Comparison of ENCODE assay signal across 11 cellular contexts in the genomic region with DNA sequence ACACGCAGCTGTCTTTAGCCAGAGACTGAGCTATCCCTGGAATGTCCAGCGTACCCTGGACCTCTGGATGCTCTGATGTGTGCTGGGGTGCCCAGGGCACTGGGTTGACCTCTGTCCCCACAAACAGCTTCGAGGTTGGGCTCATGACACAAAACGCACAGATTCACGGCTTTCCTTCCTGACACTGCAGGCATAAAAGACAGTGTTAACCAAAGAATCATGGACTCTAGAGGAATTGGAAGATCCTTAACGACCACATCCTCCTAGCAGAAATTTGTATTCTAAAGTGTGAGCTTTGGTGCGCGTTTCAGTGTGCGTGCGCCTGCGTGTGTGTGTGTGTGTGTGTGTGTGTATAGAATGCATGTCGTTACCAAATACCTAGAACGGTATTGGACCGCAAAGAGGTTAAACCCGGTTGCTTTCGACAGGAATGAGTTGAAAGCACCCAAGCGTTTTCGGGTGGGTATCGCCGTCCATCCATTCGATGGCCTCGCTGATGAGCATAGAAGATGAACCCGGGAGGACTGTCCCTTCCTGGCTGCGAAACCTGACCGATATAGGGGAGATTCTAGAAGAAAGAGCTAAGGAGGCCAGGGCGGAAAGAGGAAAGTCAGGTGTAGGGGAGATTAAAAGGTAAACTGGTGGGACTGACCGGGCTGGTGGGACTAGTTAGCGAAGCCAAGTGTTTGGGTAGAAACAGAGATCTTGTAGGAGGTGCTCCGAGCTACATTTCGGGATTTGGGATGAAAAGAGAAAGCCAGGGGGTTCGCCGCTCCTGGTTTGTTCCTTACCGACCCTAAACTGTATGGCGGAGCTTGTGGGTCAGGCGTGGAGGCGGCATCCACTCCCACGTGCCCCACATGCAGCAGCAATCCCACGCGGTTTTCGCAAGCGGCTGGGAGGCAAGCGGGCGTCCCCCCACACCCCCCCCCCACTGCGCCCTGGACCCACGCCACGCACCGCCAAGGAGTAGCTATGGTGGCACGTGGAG. TPM values are rescaled to one million over a fixed set of nuclear protein-coding genes. Genes with fewer than 3 reads are reported as not detected.
DNase-seq lines count a peak whose midpoint lies in the region; ATAC-seq and TF ChIP-seq lines count a peak whose summit lies in the region.
"Had no signal": no experiment of that assay in that cellular context is flagged by ENCODE, and none has a peak within 500 bp of the region (broad histone marks: within the 10 kb centered on the region; RNA-seq: fewer than 3 reads in every experiment).

No MANE protein-coding gene starts in this region.

- H3K27me3 Mint-ChIP-seq in T-cell (peaks cover 86 to 95% of the 10 kb centered on the region in 2 donors), endothelial cell (ENCODE audit: unreplicated experiment) (peaks cover 48% of the 10 kb centered on the region)

- H3K4me3 ChIP-seq in SK-N-SH (ENCODE audit: low read depth in 2 of 2, low read length in 1 of 2) = no peak overlapping the region; a peak in 2 of 4 replicates

- no peaks in the 10 kb centered on the region for H3K9me2 ChIP-seq in SK-N-SH

- no peaks in the 10 kb centered on the region for H3K79me2 ChIP-seq in SK-N-SH (ENCODE audit: insufficient read depth)

- H3K36me3 Mint-ChIP-seq in T-cell = no peaks in the 10 kb centered on the region
- H3K36me3 Mint-ChIP-seq in endothelial cell (ENCODE audit: low read depth, unreplicated experiment) = peaks cover 5% of the 10 kb centered on the region

- peaks cover 0 to 14% of the 10 kb centered on the region in 2 experiments; a peak in 2 of 4 replicates for H3K4me1 ChIP-seq in SK-N-SH (ENCODE audit: control insufficient read depth in 1 of 2, insufficient read depth in 2 of 2, low read depth in 1 of 2, low read length in 1 of 2)

- peaks cover 9% of the 10 kb centered on the region for H3F3A ChIP-seq in SK-N-SH (replicated peaks; ENCODE audit: insufficient read depth)

- H3K27me3 ChIP-seq in SK-N-SH (ENCODE audit: insufficient read depth) = no peaks in the 10 kb centered on the region

- H3K27ac Mint-ChIP-seq in T-cell (peak overlapping the region in 1 of 2 donors; percentile 1), endothelial cell (ENCODE audit: unreplicated experiment) (no peak overlapping the region)

- TF ChIP-seq RAD21 in SK-N-SH (IDR thresholded peaks at IDR 0.05; ENCODE audit: low read length) = no peak

- no peak overlapping the region for H3K4me2 ChIP-seq in SK-N-SH

- H2AFZ ChIP-seq in SK-N-SH (ENCODE audit: low read depth) = no peak overlapping the region

- CTCF ChIA-PET in SK-N-SH (lab: Yijun Ruan, JAX) (interaction anchor here (0.5 to 1.4 kb wide), 5 partner anchors 8 to 305 kb away, joined by 3 to 8 read pairs (median 3); partner anchors contain the start of gene C1orf53), T-cell (lab: Charles Lee) (interaction anchor here (0.6 to 0.7 kb wide), 5 partner anchors 13 to 734 kb away, joined by 3 read pairs; no protein-coding TSS in a partner anchor)

- H3K27ac ChIP-seq in SK-N-SH (ENCODE audit: low read depth in 2 of 2, low read length in 1 of 2) = no peak overlapping the region
- H3K27ac ChIP-seq: 22Rv1, epithelial cell of prostate had no signal

- no peaks in the 10 kb centered on the region for H3K9me3 ChIP-seq in SK-N-SH

- no peaks in the 10 kb centered on the region for H3K36me3 ChIP-seq in SK-N-SH (replicated peaks in 1 of 2; ENCODE audit: control insufficient read depth in 1 of 2, insufficient read depth in 2 of 2, low read length in 1 of 2)

- ATAC-seq in SK-N-SH treated with all-trans-retinoic acid at 6 μM for 48 hours (no peak), T-cell (replicated peaks in 1 of 4) (peak in 1 of 4 experiments; percentile 35), HG03378 (IDR thresholded peaks at IDR 0.05; ENCODE audit: unreplicated experiment) (no peak)

- H3K4me3 Mint-ChIP-seq in T-cell = peak overlapping the region; percentile 50 to 78 (median 61)
- peak overlapping the region; percentile 40 for H3K4me3 Mint-ChIP-seq in endothelial cell (ENCODE audit: unreplicated experiment)

- DNase-seq in SK-N-SH (peak; percentile 27), T-cell (no peak), endothelial cell (ENCODE audit: low spot score) (no peak), retina (peak; percentile 72), NK-92 (lab: John Stamatoyannopoulos, UW; ENCODE audit: unreplicated experiment) (no peak), NCI-H128 (lab: John Stamatoyannopoulos, UW; ENCODE audit: unreplicated experiment) (no peak)
- DNase-seq: kidney glomerular epithelial cell had no signal

- no peaks in the 10 kb centered on the region for H4K20me1 ChIP-seq in SK-N-SH (ENCODE audit: insufficient read depth)

- H3K4me1 Mint-ChIP-seq in T-cell (peaks cover 57 to 66% (median 60%) of the 10 kb centered on the region in 3 donors), endothelial cell (ENCODE audit: unreplicated experiment) (peaks cover 50% of the 10 kb centered on the region)

- TF ChIP-seq CTCF in SK-N-SH (IDR thresholded peaks at IDR 0.05) (no peak), endothelial cell (IDR thresholded peaks at IDR 0.05; ENCODE audit: unreplicated experiment) (no peak)

- no peak overlapping the region for H3K9ac ChIP-seq in SK-N-SH

- POLR2A ChIA-PET in SK-N-SH (lab: Yijun Ruan, JAX) (interaction anchor here (0.8 kb wide), 1 partner anchor 8 kb away, joined by 3 read pairs; the partner anchor contains the start of gene C1orf53), T-cell (lab: Charles Lee) (interaction anchor here in 1 of 2 donors (0.6 kb wide), 1 partner anchor 1182 kb away, joined by 4 read pairs; no protein-coding TSS in a partner anchor)

- TF ChIP-seq EP300 in SK-N-SH (IDR thresholded peaks at IDR 0.05; ENCODE audit: borderline replicate concordance in 1 of 2, low read depth in 1 of 2, low read length in 1 of 2) = no peak

- no peaks in the 10 kb centered on the region for H3K9me3 Mint-ChIP-seq in T-cell
- H3K9me3 Mint-ChIP-seq in endothelial cell (ENCODE audit: unreplicated experiment) = no peaks in the 10 kb centered on the region

- 58% methylated on average over 30 of the region's 48 CpGs for WGBS in SK-N-SH (ENCODE audit: low lambda C conversion rate)

TF ChIP-seq in SK-N-SH, 30 proteins besides CTCF, POLR2A, EP300 and RAD21 (continues in another document):
- TF ChIP-seq GABPA (IDR thresholded peaks at IDR 0.05; ENCODE audit: low read depth) = no peak
- no peak for TF ChIP-seq NRF1 (IDR thresholded peaks at IDR 0.05; ENCODE audit: low read depth, low read length)
- TF ChIP-seq RFX5 (IDR thresholded peaks at IDR 0.05; ENCODE audit: low read length) = no peak
- TF ChIP-seq MEF2A (IDR thresholded peaks at IDR 0.05; ENCODE audit: borderline replicate concordance, low read depth) = no peak
- no peak for TF ChIP-seq NFIC (IDR thresholded peaks at IDR 0.05; ENCODE audit: borderline replicate concordance)
- TF ChIP-seq, protein P1, sequence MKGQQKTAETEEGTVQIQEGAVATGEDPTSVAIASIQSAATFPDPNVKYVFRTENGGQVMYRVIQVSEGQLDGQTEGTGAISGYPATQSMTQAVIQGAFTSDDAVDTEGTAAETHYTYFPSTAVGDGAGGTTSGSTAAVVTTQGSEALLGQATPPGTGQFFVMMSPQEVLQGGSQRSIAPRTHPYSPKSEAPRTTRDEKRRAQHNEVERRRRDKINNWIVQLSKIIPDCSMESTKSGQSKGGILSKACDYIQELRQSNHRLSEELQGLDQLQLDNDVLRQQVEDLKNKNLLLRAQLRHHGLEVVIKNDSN (IDR thresholded peaks at IDR 0.05; ENCODE audit: borderline replicate concordance, low read depth) = no peak
- no peak for TF ChIP-seq MXI1 (IDR thresholded peaks at IDR 0.05; ENCODE audit: low read depth, low read length)
- no peak for TF ChIP-seq ELF1 (IDR thresholded peaks at IDR 0.05)
- TF ChIP-seq RCOR1 (IDR thresholded peaks at IDR 0.05; ENCODE audit: low read length) = no peak

TF ChIP-seq in SK-N-SH treated with all-trans-retinoic acid at 6 μM for 48 hours, 23 proteins besides CTCF, POLR2A, EP300 and RAD21:
- TF ChIP-seq CSDC2 (CRISPR knock-in tag; IDR thresholded peaks at IDR 0.05) (no peak), PPARA (CRISPR knock-in tag; IDR thresholded peaks at IDR 0.05; ENCODE audit: borderline replicate concordance) (no peak), ESRRG (CRISPR knock-in tag; IDR thresholded peaks at IDR 0.05) (no peak), ZNF8 (CRISPR knock-in tag; IDR thresholded peaks at IDR 0.05) (no peak), GLIS3 (CRISPR knock-in tag; IDR thresholded peaks at IDR 0.05) (no peak), ZFP30 (CRISPR knock-in tag; IDR thresholded peaks at IDR 0.05) (no peak), ZNF565 (CRISPR knock-in tag; conservative IDR thresholded peaks at IDR 0.05; ENCODE audit: low read depth) (no peak)
- TF ChIP-seq, protein P2, sequence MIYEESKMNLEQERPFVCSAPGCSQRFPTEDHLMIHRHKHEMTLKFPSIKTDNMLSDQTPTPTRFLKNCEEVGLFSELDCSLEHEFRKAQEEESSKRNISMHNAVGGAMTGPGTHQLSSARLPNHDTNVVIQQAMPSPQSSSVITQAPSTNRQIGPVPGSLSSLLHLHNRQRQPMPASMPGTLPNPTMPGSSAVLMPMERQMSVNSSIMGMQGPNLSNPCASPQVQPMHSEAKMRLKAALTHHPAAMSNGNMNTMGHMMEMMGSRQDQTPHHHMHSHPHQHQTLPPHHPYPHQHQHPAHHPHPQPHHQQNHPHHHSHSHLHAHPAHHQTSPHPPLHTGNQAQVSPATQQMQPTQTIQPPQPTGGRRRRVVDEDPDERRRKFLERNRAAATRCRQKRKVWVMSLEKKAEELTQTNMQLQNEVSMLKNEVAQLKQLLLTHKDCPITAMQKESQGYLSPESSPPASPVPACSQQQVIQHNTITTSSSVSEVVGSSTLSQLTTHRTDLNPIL (CRISPR knock-in tag; IDR thresholded peaks at IDR 0.05; ENCODE audit: low read depth) = no peak

RNA-seq across cellular contexts. Expression of gene LHX9, which starts 6.8 kb away (rescaled TPM):
- polyA plus RNA-seq in SK-N-SH (2012; rRNA removed) = 7.3 and 8.1 TPM in 2 replicates
- polyA plus RNA-seq in SK-N-SH (2012; cell fraction: cytosol; rRNA removed) = 4.1 and 5.6 TPM in 2 replicates
- polyA plus RNA-seq in SK-N-SH (2012; cell fraction: nucleus; rRNA removed) = 8.9 and 12.9 TPM in 2 replicates
- total RNA-seq in T-cell (not detected), endothelial cell (ENCODE audit: unreplicated experiment) (not detected)

RNA-seq across cellular contexts. Expression of gene C1orf53, which starts 8.0 kb away (rescaled TPM):
- polyA plus RNA-seq in SK-N-SH (2012; rRNA removed) = 22.9 and 24.9 TPM in 2 replicates
- polyA plus RNA-seq in SK-N-SH (2012; cell fraction: cytosol; rRNA removed) = 29.8 and 34.4 TPM in 2 replicates
- 7.0 and 12.2 TPM in 2 replicates for polyA plus RNA-seq in SK-N-SH (2012; cell fraction: nucleus; rRNA removed)
- total RNA-seq in T-cell (not detected), endothelial cell (ENCODE audit: unreplicated experiment) (2.4 TPM)

Comparison
In these comparisons a context has a peak if more than half of its experiments do, and no peak if none do; other contexts are left out.
1. DNase-seq: peak in SK-N-SH (single experiment) and retina (single experiment); none in T-cell (0 of 34), endothelial cell (single experiment), NK-92 (single experiment) and NCI-H128 (single experiment).